ENCODE assay signal across 8 cellular contexts in the genomic region with DNA sequence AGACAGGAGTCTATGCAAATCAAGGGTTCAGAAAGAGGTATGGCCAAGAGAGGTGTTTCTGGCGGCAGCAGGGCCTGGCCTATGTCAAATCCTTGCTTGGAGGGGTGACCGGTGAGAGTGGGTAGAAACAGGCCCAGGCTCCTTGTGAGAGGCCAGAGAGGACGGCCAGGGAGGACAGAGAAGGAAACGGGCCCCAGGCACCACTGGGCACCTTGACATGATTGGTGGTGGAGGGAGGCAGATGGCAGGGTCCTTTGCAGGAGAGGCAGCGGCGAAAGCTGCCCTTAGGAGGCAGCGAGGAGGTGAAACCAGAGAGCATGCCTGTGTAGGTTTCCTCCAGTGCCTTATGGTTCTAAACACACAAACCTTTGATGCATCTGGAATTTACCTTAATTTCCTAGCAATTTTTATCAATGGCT. TPM values are rescaled to one million over a fixed set of nuclear protein-coding genes. Genes with fewer than 3 reads are reported as not detected.
DNase-seq lines count a peak whose midpoint lies in the region; TF ChIP-seq lines count a peak whose summit lies in the region.

No MANE protein-coding gene starts in this region.

- peaks cover 3% of the 10 kb centered on the region for H3K4me1 ChIP-seq in prostate gland (replicated peaks)

- no peaks in the 10 kb centered on the region for H3K36me3 ChIP-seq in prostate gland

- H3K9me3 ChIP-seq in prostate gland: no peaks in the 10 kb centered on the region

- TF ChIP-seq CTCF in coronary artery (IDR thresholded peaks at IDR 0.05) (no peak), prostate gland (IDR thresholded peaks at IDR 0.05) (no peak)

- WGBS in prostate gland: 90% methylated on average over 7 of the region's 7 CpGs

- TF ChIP-seq POLR2A in prostate gland (IDR thresholded peaks at IDR 0.05): no peak

- H3K27ac ChIP-seq in coronary artery (peak overlapping the region; percentile 69 to 98), prostate gland (peak overlapping the region; percentile 14 to 53)

- intact Hi-C loops in prostate gland (cut with DNase I): loop anchor here (1.0 kb wide), 1 partner anchor 20 kb away; no protein-coding TSS in a partner anchor

- H3K27me3 ChIP-seq in prostate gland (replicated peaks; ENCODE audit: insufficient read depth): no peaks in the 10 kb centered on the region

- DNase-seq in ELF-1 (ENCODE audit: low read depth, low spot score) (peak; percentile 79), NCI-H226 (peak; percentile 50), coronary artery (ENCODE audit: low spot score) (no peak), prostate gland (ENCODE audit: low spot score) (no peak), HuH-7 (ENCODE audit: low spot score) (no peak), medulla oblongata (ENCODE audit: extremely low spot score) (no peak)
- DNase-seq in stimulated activated CD8-positive, alpha-beta memory T cell treated with anti-CD3 and anti-CD28 coated beads, Interleukin-4, amount 100 ng/mL, for 48 hours: no peak
- DNase-seq in effector CD8-positive, alpha-beta T cell (lab: John Stamatoyannopoulos, UW): no peak

- peak overlapping the region; percentile 19 for H3K4me3 ChIP-seq in coronary artery
- no peak overlapping the region for H3K4me3 ChIP-seq in prostate gland

RNA-seq across cellular contexts. Expression of gene RAMP1, which starts 6.2 kb away (rescaled TPM):
- 100 to 1,000 TPM in 1 of 2 donors, 10 to 100 TPM in 1; 75.3 to 300 TPM for total RNA-seq in prostate gland

Comparison
In these comparisons a context has a peak if more than half of its experiments do, and no peak if none do; other contexts are left out.
1. DNase-seq: peak in ELF-1 (single experiment) and NCI-H226 (single experiment); none in coronary artery (single experiment), prostate gland (single experiment), stimulated activated CD8-positive, alpha-beta memory T cell treated with anti-CD3 and anti-CD28 coated beads, Interleukin-4, amount 100 ng/mL, for 48 hours (single experiment), HuH-7 (single experiment), medulla oblongata (single experiment) and effector CD8-positive, alpha-beta T cell (single experiment).